11 cellular contexts compared by ENCODE assay signal in genomic region chr16:23950291-23950894, GRCh38.
DNase-seq lines count a peak whose midpoint lies in the region; ATAC-seq lines count a peak whose summit lies in the region.
"Had no signal": no experiment of that assay in that cellular context is flagged by ENCODE, and none has a peak within 500 bp of the region (broad histone marks: within the 10 kb centered on the region; RNA-seq: fewer than 3 reads in every experiment).

No MANE protein-coding gene starts in this region.

- POLR2A ChIA-PET in T-cell (lab: Charles Lee) = interaction anchor here in 1 of 2 donors (0.7 kb wide), 1 partner anchor 10 kb away, joined by 13 read pairs; no protein-coding TSS in a partner anchor

- peaks cover 20% of the 10 kb centered on the region for H3K36me3 Mint-ChIP-seq in activated T-cell treated with anti-CD3 and anti-CD28 coated beads, Interleukin-2, amount 50 U/mL, for 24 hours (ENCODE audit: low read depth)
- no peaks in the 10 kb centered on the region for H3K36me3 Mint-ChIP-seq in T-cell
- peaks cover 17 to 36% of the 10 kb centered on the region in 2 donors for H3K36me3 Mint-ChIP-seq in stimulated activated naive B cell treated with anti-CD40 and anti-IgM and Interleukin-4, amounts not matched to agents 10 μg/mL and 1 μg/mL and 100 μg/mL, for 72 hours

- peak overlapping the region; percentile 88 for H3K27ac Mint-ChIP-seq in activated T-cell treated with anti-CD3 and anti-CD28 coated beads, Interleukin-2, amount 50 U/mL, for 24 hours
- H3K27ac Mint-ChIP-seq in T-cell = peak overlapping the region; percentile 93 to 94
- H3K27ac Mint-ChIP-seq in stimulated activated naive B cell treated with anti-CD40 and anti-IgM and Interleukin-4, amounts not matched to agents 10 μg/mL and 1 μg/mL and 100 μg/mL, for 72 hours = peak overlapping the region; percentile 89

- peak overlapping the region; percentile 41 for H3K4me3 Mint-ChIP-seq in activated T-cell treated with anti-CD3 and anti-CD28 coated beads, Interleukin-2, amount 50 U/mL, for 24 hours
- H3K4me3 Mint-ChIP-seq in T-cell = peak overlapping the region; percentile 44 to 68 (median 56)
- H3K4me3 Mint-ChIP-seq in stimulated activated naive B cell treated with anti-CD40 and anti-IgM and Interleukin-4, amounts not matched to agents 10 μg/mL and 1 μg/mL and 100 μg/mL, for 72 hours = peak overlapping the region; percentile 3 to 30

- H3K27ac ChIP-seq in cingulate gyrus (ENCODE audit: low read depth, low read length) = peak overlapping the region; percentile 14
- H3K27ac ChIP-seq: ascending aorta, tibial artery had no signal

- peaks cover 94% of the 10 kb centered on the region for H3K4me1 Mint-ChIP-seq in activated T-cell treated with anti-CD3 and anti-CD28 coated beads, Interleukin-2, amount 50 U/mL, for 24 hours (ENCODE audit: low read depth)
- H3K4me1 Mint-ChIP-seq in T-cell = peaks cover 93 to 96% (median 94%) of the 10 kb centered on the region in 3 donors
- peaks cover 74 to 94% of the 10 kb centered on the region in 2 donors for H3K4me1 Mint-ChIP-seq in stimulated activated naive B cell treated with anti-CD40 and anti-IgM and Interleukin-4, amounts not matched to agents 10 μg/mL and 1 μg/mL and 100 μg/mL, for 72 hours

- H3K9me3 Mint-ChIP-seq in activated T-cell treated with anti-CD3 and anti-CD28 coated beads, Interleukin-2, amount 50 U/mL, for 24 hours = no peaks in the 10 kb centered on the region
- no peaks in the 10 kb centered on the region for H3K9me3 Mint-ChIP-seq in T-cell
- H3K9me3 Mint-ChIP-seq in stimulated activated naive B cell treated with anti-CD40 and anti-IgM and Interleukin-4, amounts not matched to agents 10 μg/mL and 1 μg/mL and 100 μg/mL, for 72 hours = no peaks in the 10 kb centered on the region

- ATAC-seq in T-cell (replicated peaks in 1 of 4) (peak in 1 of 4 experiments; percentile 3), esophagus mucosa (no peak)
- no peak for ATAC-seq in stimulated activated naive B cell treated with anti-CD40 and anti-IgM and Interleukin-4, amounts not matched to agents 10 μg/mL and 1 μg/mL and 100 μg/mL, for 72 hours (replicated peaks)

- no peaks in the 10 kb centered on the region for H3K27me3 Mint-ChIP-seq in activated T-cell treated with anti-CD3 and anti-CD28 coated beads, Interleukin-2, amount 50 U/mL, for 24 hours
- H3K27me3 Mint-ChIP-seq in T-cell = no peaks in the 10 kb centered on the region
- H3K27me3 Mint-ChIP-seq in stimulated activated naive B cell treated with anti-CD40 and anti-IgM and Interleukin-4, amounts not matched to agents 10 μg/mL and 1 μg/mL and 100 μg/mL, for 72 hours = no peaks in the 10 kb centered on the region

- CTCF ChIA-PET in T-cell (lab: Charles Lee) = interaction anchor here (0.6 to 1.3 kb wide), 3 partner anchors 60 to 656 kb away, joined by 3 to 6 read pairs (median 3); no protein-coding TSS in a partner anchor

- DNase-seq in activated T-cell treated with anti-CD3 and anti-CD28 coated beads, Interleukin-2, amount 50 U/mL, for 24 hours = no peak
- no peak for DNase-seq in activated T-cell treated with anti-CD3 and anti-CD28 coated beads, Interleukin-2, amount 50 U/mL, for 1 hour
- DNase-seq in T-cell (peak in 1 of 34 experiments; percentile 13), SW480 (ENCODE audit: low spot score) (no peak), 8988T (no peak)
- no peak for DNase-seq in stimulated activated naive B cell treated with anti-CD40 and anti-IgM and Interleukin-4, amounts not matched to agents 10 μg/mL and 1 μg/mL and 100 μg/mL, for 72 hours
- DNase-seq: NCI-H1092, tibial artery had no signal
